1 cellular context compared by ENCODE assay signal in the genomic region with DNA sequence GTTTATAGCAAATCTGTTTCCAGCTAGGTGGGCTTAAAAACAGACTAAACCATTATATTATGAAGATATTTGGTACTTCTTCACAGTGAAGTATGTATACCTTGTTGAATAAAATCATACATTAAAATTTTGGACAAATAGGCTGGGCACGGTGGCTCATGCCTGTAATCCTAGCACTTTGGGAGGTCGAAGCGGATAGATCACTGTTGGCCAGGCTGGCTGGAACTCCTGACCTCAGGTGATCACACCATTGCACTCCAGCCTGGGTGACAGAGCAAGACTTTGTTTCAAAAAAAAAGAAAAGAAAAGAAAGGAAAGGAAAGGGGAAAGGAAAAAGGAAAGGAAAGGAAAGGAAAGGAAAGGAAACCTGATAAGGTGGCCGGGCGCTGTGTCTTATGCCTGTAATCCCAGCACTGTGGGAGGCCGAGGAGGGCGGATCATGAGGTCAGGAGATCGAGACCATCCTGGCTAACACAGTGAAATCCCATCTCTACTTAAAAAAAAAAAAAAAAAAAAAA.
TF ChIP-seq lines count a peak whose summit lies in the region.
"Not testable (repeated sequence)": the region's sequence is repeated elsewhere in the genome, so short reads cannot be mapped to it uniquely, and the experiment has no call there.

No MANE protein-coding gene starts in this region.

TF ChIP-seq in HepG2, 621 proteins besides CTCF, POLR2A, EP300 and RAD21:
- TF ChIP-seq ZBTB38 (CRISPR knock-in tag; IDR thresholded peaks at IDR 0.05) (peak; percentile 72), CREB1 (CRISPR knock-in tag; IDR thresholded peaks at IDR 0.05) (peak; percentile 11; the same call in 1 of the 2 replicates)
- not testable (repeated sequence) for TF ChIP-seq CREB1 (IDR thresholded peaks at IDR 0.05)
